Comparison of ENCODE assay signal across 1 cellular context in genomic region chr10:7027913-7028808, GRCh38.
TF ChIP-seq lines count a peak whose summit lies in the region.

No MANE protein-coding gene starts in this region.

TF ChIP-seq in K562, 482 proteins besides CTCF, POLR2A, EP300 and RAD21 (continued from another document and continues in another):
- TF ChIP-seq SFPQ (IDR thresholded peaks at IDR 0.05; ENCODE audit: low read depth, low read length) (no peak), ZNF280A (IDR thresholded peaks at IDR 0.05; ENCODE audit: low read depth, partially characterized antibody) (no peak), JUND (IDR thresholded peaks at IDR 0.05; ENCODE audit: borderline replicate concordance, low read depth, low read length) (peak; percentile 100), JUND (tag; IDR thresholded peaks at IDR 0.05; ENCODE audit: borderline replicate concordance, low read depth, low read length) (peak; percentile 99), ELF1 (tag; IDR thresholded peaks at IDR 0.05) (no peak), ZBTB43 (CRISPR knock-in tag; IDR thresholded peaks at IDR 0.05) (no peak), MYNN (IDR thresholded peaks at IDR 0.05) (peak; percentile 93), MYNN (CRISPR knock-in tag; IDR thresholded peaks at IDR 0.05) (no peak), MTF1 (CRISPR knock-in tag; IDR thresholded peaks at IDR 0.05; ENCODE audit: borderline replicate concordance) (no peak), MLLT1 (IDR thresholded peaks at IDR 0.05) (peak; percentile 70 to 85), ILF3 (IDR thresholded peaks at IDR 0.05; ENCODE audit: borderline replicate concordance) (peak; percentile 19; the same call in 1 of the 2 replicates), TEAD1 (CRISPR knock-in tag; IDR thresholded peaks at IDR 0.05) (0 out of 4 replicates have a peak, but pooled peaks of 1 of the 2 experiments have one; percentile 56), ZNF592 (IDR thresholded peaks at IDR 0.05) (peak; percentile 67), ZFP36 (IDR thresholded peaks at IDR 0.05; ENCODE audit: low read depth, low read length, partially characterized antibody) (peak; percentile 90), TCF3 (CRISPR knock-in tag; IDR thresholded peaks at IDR 0.05) (peak; percentile 89), ZNF512 (tag; IDR thresholded peaks at IDR 0.05) (no peak), MEIS2 (IDR thresholded peaks at IDR 0.05; ENCODE audit: partially characterized antibody) (peak; percentile 89), RBM14 (IDR thresholded peaks at IDR 0.05; ENCODE audit: borderline replicate concordance, insufficient read depth, low read depth, low read length) (no peak), BRD9 (IDR thresholded peaks at IDR 0.05; ENCODE audit: low read depth, partially characterized antibody) (peak; percentile 98), TAF9B (IDR thresholded peaks at IDR 0.05; ENCODE audit: partially characterized antibody) (peak; percentile 69), IRF2 (CRISPR knock-in tag; IDR thresholded peaks at IDR 0.05) (no peak), LCOR (CRISPR knock-in tag; IDR thresholded peaks at IDR 0.05) (peak; percentile 82), ZNF639 (CRISPR knock-in tag; conservative IDR thresholded peaks at IDR 0.05 in 1 of 2, IDR thresholded peaks at IDR 0.05 in 1 of 2) (peak in 1 of 2 experiments; percentile 24; a peak in 1 of 4 replicates), RAD51 (IDR thresholded peaks at IDR 0.05; ENCODE audit: borderline replicate concordance, low read depth) (no peak), SMARCA5 (IDR thresholded peaks at IDR 0.05) (peak; percentile 92; the same call in 1 of the 2 replicates), THAP12 (CRISPR knock-in tag; IDR thresholded peaks at IDR 0.05) (no peak), ZNF785 (CRISPR knock-in tag; IDR thresholded peaks at IDR 0.05) (no peak), NCOA6 (IDR thresholded peaks at IDR 0.05) (peak; percentile 52), ARNT (IDR thresholded peaks at IDR 0.05) (peak; percentile 89 to 91), MTA2 (IDR thresholded peaks at IDR 0.05; ENCODE audit: low read depth) (peak; percentile 84), KLF10 (CRISPR knock-in tag; IDR thresholded peaks at IDR 0.05) (no peak), ATF7 (IDR thresholded peaks at IDR 0.05) (peak; percentile 86), ZMIZ1 (IDR thresholded peaks at IDR 0.05; ENCODE audit: low read depth in 2 of 2, low read length in 2 of 2) (peak in 1 of 2 experiments; percentile 91; a peak in 2 of 4 replicates), JUN (IDR thresholded peaks at IDR 0.05; ENCODE audit: borderline replicate concordance, low read depth, low read length) (peak; percentile 100), JUN (CRISPR knock-in tag; IDR thresholded peaks at IDR 0.05; ENCODE audit: borderline replicate concordance) (no peak), DEAF1 (CRISPR knock-in tag; IDR thresholded peaks at IDR 0.05) (no peak)
